Comparison of ENCODE assay signal across 1 cellular context in the genomic region with DNA sequence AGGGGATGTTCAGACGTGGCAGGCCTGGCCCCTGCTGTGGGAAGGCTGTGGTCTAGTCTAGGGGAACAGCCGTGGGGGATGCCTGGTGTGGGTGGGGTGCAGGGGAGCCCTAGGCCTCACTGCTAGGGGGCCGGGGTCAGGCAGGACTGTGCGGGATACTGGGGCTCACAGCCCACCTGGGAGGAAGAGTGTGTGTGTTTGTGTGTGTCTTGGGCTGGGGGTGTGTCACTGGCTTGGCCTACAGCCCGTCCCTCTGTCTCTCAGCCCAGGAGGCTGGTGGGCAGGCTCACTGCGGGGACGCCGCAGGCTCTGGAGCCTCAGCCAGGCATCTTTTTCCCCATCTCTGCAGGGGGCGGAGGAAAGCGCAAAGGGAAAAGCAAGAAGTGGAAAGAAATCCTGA.
TF ChIP-seq lines count a peak whose summit lies in the region.

No MANE protein-coding gene starts in this region.

TF ChIP-seq in H1, 55 proteins besides CTCF, POLR2A, EP300 and RAD21:
- no peak for TF ChIP-seq RXRA (IDR thresholded peaks at IDR 0.05; ENCODE audit: insufficient read depth, low read depth, low read length)
- no peak for TF ChIP-seq NANOG (IDR thresholded peaks at IDR 0.05; ENCODE audit: insufficient read depth, low read depth, low read length, poor library complexity, severe bottlenecking)
- no peak for TF ChIP-seq KDM5A (IDR thresholded peaks at IDR 0.05; ENCODE audit: low read length)
- no peak for TF ChIP-seq FOSL1 (IDR thresholded peaks at IDR 0.05; ENCODE audit: insufficient read depth, low read depth, low read length)
- no peak for TF ChIP-seq TAF7 (optimal IDR thresholded peaks at IDR 0.05; ENCODE audit: borderline replicate concordance, low read depth, low read length)
- no peak for TF ChIP-seq SP1 (IDR thresholded peaks at IDR 0.05; ENCODE audit: low read depth, low read length)
- no peak for TF ChIP-seq GABPA (IDR thresholded peaks at IDR 0.05; ENCODE audit: borderline replicate concordance, insufficient read depth, low read length)
- TF ChIP-seq ASH2L (IDR thresholded peaks at IDR 0.05; ENCODE audit: low read length): no peak
- TF ChIP-seq TCF12 (IDR thresholded peaks at IDR 0.05; ENCODE audit: low read depth, low read length): no peak
- TF ChIP-seq CHD2 (IDR thresholded peaks at IDR 0.05; ENCODE audit: low read length): no peak
- no peak for TF ChIP-seq SUZ12 (IDR thresholded peaks at IDR 0.05; ENCODE audit: low read length)
- TF ChIP-seq, protein P1, sequence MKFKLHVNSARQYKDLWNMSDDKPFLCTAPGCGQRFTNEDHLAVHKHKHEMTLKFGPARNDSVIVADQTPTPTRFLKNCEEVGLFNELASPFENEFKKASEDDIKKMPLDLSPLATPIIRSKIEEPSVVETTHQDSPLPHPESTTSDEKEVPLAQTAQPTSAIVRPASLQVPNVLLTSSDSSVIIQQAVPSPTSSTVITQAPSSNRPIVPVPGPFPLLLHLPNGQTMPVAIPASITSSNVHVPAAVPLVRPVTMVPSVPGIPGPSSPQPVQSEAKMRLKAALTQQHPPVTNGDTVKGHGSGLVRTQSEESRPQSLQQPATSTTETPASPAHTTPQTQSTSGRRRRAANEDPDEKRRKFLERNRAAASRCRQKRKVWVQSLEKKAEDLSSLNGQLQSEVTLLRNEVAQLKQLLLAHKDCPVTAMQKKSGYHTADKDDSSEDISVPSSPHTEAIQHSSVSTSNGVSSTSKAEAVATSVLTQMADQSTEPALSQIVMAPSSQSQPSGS (IDR thresholded peaks at IDR 0.05; ENCODE audit: low read length): no peak
- no peak for TF ChIP-seq CREB1 (IDR thresholded peaks at IDR 0.05)
